Comparison of ENCODE assay signal across 8 cellular contexts in genomic region chr3:49411550-49411967, GRCh38.
A peak's percentile ranks its signal among the peaks of the same experiment; 100 is the strongest.
DNase-seq lines count a peak whose midpoint lies in the region; ATAC-seq lines count a peak whose summit lies in the region.

No MANE protein-coding gene starts in this region.

- H3K27me3 Mint-ChIP-seq in effector memory CD8-positive, alpha-beta T cell = no peaks in the 10 kb centered on the region

- H3K36me3 Mint-ChIP-seq in effector memory CD8-positive, alpha-beta T cell (ENCODE audit: insufficient read depth) = peaks cover 46% of the 10 kb centered on the region

- peak; percentile 18 for ATAC-seq in GM19351 (IDR thresholded peaks at IDR 0.05; ENCODE audit: unreplicated experiment)
- ATAC-seq in HG03432 (IDR thresholded peaks at IDR 0.05; ENCODE audit: unreplicated experiment) = peak; percentile 36
- peak; percentile 8 to 17 for ATAC-seq in activated CD4-positive, CD25-positive, alpha-beta regulatory T cell treated with anti-CD3 and anti-CD28 coated beads, Interleukin-2, amount 50 U/mL, for 24 hours
- ATAC-seq in effector memory CD8-positive, alpha-beta T cell (replicated peaks) = peak; percentile 20

- DNase-seq in AG08396 (ENCODE audit: low spot score) = peak; percentile 36
- DNase-seq in effector memory CD8-positive, alpha-beta T cell = peak; percentile 40 to 47 (median 46)
- no peak for DNase-seq in NCI-H226

- peaks cover 56 to 66% of the 10 kb centered on the region in 2 donors for H3K4me1 Mint-ChIP-seq in effector memory CD8-positive, alpha-beta T cell (ENCODE audit: low read depth in 2 of 2)

- H3K9me3 Mint-ChIP-seq in effector memory CD8-positive, alpha-beta T cell = no peaks in the 10 kb centered on the region

- peaks cover 30 to 36% of the 10 kb centered on the region in 2 donors for H3K4me1 ChIP-seq in mucosa of rectum (ENCODE audit: control insufficient read depth in 2 of 2, insufficient read depth in 2 of 2, low read length in 2 of 2)
- H3K4me1 ChIP-seq in stomach smooth muscle (ENCODE audit: control insufficient read depth, insufficient read depth, low read length) = peaks cover 41% of the 10 kb centered on the region

- peak overlapping the region; percentile 91 to 92 for H3K4me3 Mint-ChIP-seq in effector memory CD8-positive, alpha-beta T cell

- H3K27ac ChIP-seq in mucosa of rectum (ENCODE audit: low read depth in 2 of 2, low read length in 2 of 2) (peak overlapping the region; percentile 97 to 98), stomach smooth muscle (ENCODE audit: low read length) (peak overlapping the region; percentile 88)

- H3K9ac ChIP-seq in mucosa of rectum (ENCODE audit: low read depth in 1 of 2, low read length in 2 of 2) (peak overlapping the region; percentile 93 to 94), stomach smooth muscle (ENCODE audit: low read length in 2 of 2) (peak overlapping the region; percentile 91 to 96)

- H3K27me3 ChIP-seq in mucosa of rectum (ENCODE audit: control insufficient read depth in 2 of 2, insufficient read depth in 2 of 2, low read length in 2 of 2) (no peaks in the 10 kb centered on the region), stomach smooth muscle (ENCODE audit: control insufficient read depth in 1 of 2, insufficient read depth in 2 of 2, low read length in 2 of 2) (no peaks in the 10 kb centered on the region)

- H3K27ac Mint-ChIP-seq in effector memory CD8-positive, alpha-beta T cell = peak overlapping the region; percentile 96 to 98

- H3K4me3 ChIP-seq in mucosa of rectum (ENCODE audit: low read length in 2 of 2) (peak overlapping the region; percentile 86 to 88), stomach smooth muscle (ENCODE audit: low read length in 2 of 2) (peak overlapping the region; percentile 97 to 98)

- H3K9me3 ChIP-seq in mucosa of rectum (ENCODE audit: control insufficient read depth in 2 of 2, low read length in 2 of 2) (no peaks in the 10 kb centered on the region), stomach smooth muscle (ENCODE audit: control insufficient read depth in 2 of 2, low read length in 2 of 2) (no peaks in the 10 kb centered on the region)

- peaks cover 10 to 12% of the 10 kb centered on the region in 2 donors for H3K36me3 ChIP-seq in mucosa of rectum (ENCODE audit: control insufficient read depth in 2 of 2, insufficient read depth in 2 of 2, low read length in 2 of 2)
- peaks cover 7 to 10% of the 10 kb centered on the region in 2 donors for H3K36me3 ChIP-seq in stomach smooth muscle (ENCODE audit: control insufficient read depth in 2 of 2, insufficient read depth in 2 of 2, low read length in 2 of 2)
